ENCODE assay signal across 25 cellular contexts in genomic region chrX:48976086-48976485, GRCh38. TPM values are rescaled to one million over a fixed set of nuclear protein-coding genes. Genes with fewer than 3 reads are reported as not detected.
DNase-seq lines count a peak whose midpoint lies in the region; ATAC-seq, FAIRE-seq and TF ChIP-seq lines count a peak whose summit lies in the region.
"Had no signal": no experiment of that assay in that cellular context is flagged by ENCODE, and none has a peak within 500 bp of the region (broad histone marks: within the 10 kb centered on the region; RNA-seq: fewer than 3 reads in every experiment).

No MANE protein-coding gene starts in this region.

- no peak for TF ChIP-seq POLR2A in K562 (conservative IDR thresholded peaks at IDR 0.05)

- no peaks in the 10 kb centered on the region for H3K9me1 ChIP-seq in K562 (ENCODE audit: control insufficient read depth, insufficient read depth, low read length)

- CTCF ChIA-PET in K562 (lab: Yijun Ruan, JAX; ENCODE audit: low intra/inter-chr PET ratio) = no interaction called here

- intact Hi-C loops in K562 (cut with micrococcal nuclease) = no loop called here

- TF ChIP-seq CTCF in K562 (IDR thresholded peaks at IDR 0.05 in 2 of 3, conservative IDR thresholded peaks at IDR 0.05 in 1 of 3; ENCODE audit: insufficient read depth in 2 of 3, low read depth in 1 of 3, low read length in 3 of 3) = no peak

- H3K4me3 ChIP-seq in K562 = no peak overlapping the region
- H3K4me3 ChIP-seq: BLaER1, MG63 had no signal

- H3K27ac ChIP-seq in K562 (ENCODE audit: extremely low read depth, low read depth, low read length) = no peak overlapping the region
- H3K27ac ChIP-seq: 22Rv1, BLaER1 had no signal

- H3K27me3 ChIP-seq in K562 (ENCODE audit: control insufficient read depth in 2 of 2, insufficient read depth in 2 of 2, low read length in 2 of 2) = no peaks in the 10 kb centered on the region
- H3K27me3 ChIP-seq: MG63 had no signal

- ATAC-seq in activated naive CD4-positive, alpha-beta T cell treated with anti-CD3 and anti-CD28 coated beads, Interleukin-2, amount 50 U/mL, for 72 hours = no peak
- ATAC-seq in K562 (no peak), HG02798 (IDR thresholded peaks at IDR 0.05; ENCODE audit: poor library complexity, unreplicated experiment) (no peak)

- H2AFZ ChIP-seq in K562 (ENCODE audit: low read depth, low read length) = no peak overlapping the region

- BruUV-seq in K562 (replicated peaks; lab: Mats Ljungman, UMichigan) = no TSS peak

- peak overlapping the region; percentile 48 to 60 for H3K27ac Mint-ChIP-seq in activated naive CD4-positive, alpha-beta T cell treated with anti-CD3 and anti-CD28 coated beads, Interleukin-2, amount 50 U/mL, for 72 hours
- H3K27ac Mint-ChIP-seq: CD4-positive, alpha-beta T cell; IgD-negative memory B cell had no signal

- no peak overlapping the region for H3K4me2 ChIP-seq in K562 (ENCODE audit: insufficient read depth, low read length)
- H3K4me2 ChIP-seq: BLaER1 had no signal

- in situ Hi-C loops in K562 (cut with MboI) = loop anchor here (10.0 kb wide), 1 partner anchor 129 kb away; no protein-coding TSS in a partner anchor

- H3K9me3 ChIP-seq in K562 (replicated peaks; ENCODE audit: control insufficient read depth, insufficient read depth, low read depth, low read length) = no peaks in the 10 kb centered on the region
- H3K9me3 ChIP-seq: BLaER1, MG63 had no signal

- no peak for TF ChIP-seq EP300 in K562 (IDR thresholded peaks at IDR 0.05; ENCODE audit: low read length)

- peaks cover 37% of the 10 kb centered on the region; the same call in 2 of the 3 replicates for H3K36me3 ChIP-seq in K562 (ENCODE audit: control insufficient read depth, insufficient read depth, low read length)
- H3K36me3 ChIP-seq: MG63 had no signal

- H3K79me2 ChIP-seq in K562 (ENCODE audit: control insufficient read depth, insufficient read depth, low read length) = no peaks in the 10 kb centered on the region

- peaks cover 0 to 8% of the 10 kb centered on the region in 2 donors for H3K36me3 Mint-ChIP-seq in activated naive CD4-positive, alpha-beta T cell treated with anti-CD3 and anti-CD28 coated beads, Interleukin-2, amount 50 U/mL, for 72 hours
- H3K36me3 Mint-ChIP-seq: IgD-negative memory B cell had no signal

- DNase-seq in SKM-1 treated with dmso at 0.1 percent for 144 hours (lab: John Stamatoyannopoulos, UW; ENCODE audit: unreplicated experiment) (peak; percentile 0), SKM-1 (lab: John Stamatoyannopoulos, UW; ENCODE audit: unreplicated experiment) (no peak), K562 (ENCODE audit: extremely low read depth in 1 of 4, low spot score in 3 of 4) (no peak), NCI-H2029 (lab: John Stamatoyannopoulos, UW) (no peak), NCI-H2107 treated with DMSO at 0.1 percent for 48 hours (lab: John Stamatoyannopoulos, UW; ENCODE audit: unreplicated experiment) (no peak)
- DNase-seq in activated naive CD4-positive, alpha-beta T cell treated with anti-CD3 and anti-CD28 coated beads, Interleukin-2, amount 50 U/mL, for 72 hours (ENCODE audit: low spot score in 2 of 2) = no peak
- DNase-seq in activated naive CD4-positive, alpha-beta T cell treated with Interleukin-2 at 50 U/mL for 16 hours = no peak
- DNase-seq: ACHN; CD4-positive, alpha-beta T cell; COR-L47; DMS 273 treated with DMSO at 0.1 percent for 48 hours; DMS79 treated with DMSO at 0.1 percent for 48 hours; MG63; NCI-H1048; NCI-H1436; NCI-H187 treated with DMSO at 0.1 percent for 48 hours; NCI-H2227 treated with DMSO at 0.1 percent for 48 hours; NCI-H510A treated with DMSO at 0.1 percent for 48 hours; NCI-H774 had no signal

- POLR2A ChIA-PET in K562 (lab: Yijun Ruan, JAX) = no interaction called here

- no peak for FAIRE-seq in K562 (lab: Jason Lieb, UNC)
- FAIRE-seq: H54, RCC 7860 had no signal

- TF ChIP-seq RAD21 in K562 (CRISPR knock-in tag; conservative IDR thresholded peaks at IDR 0.05 in 1 of 2, IDR thresholded peaks at IDR 0.05 in 1 of 2) = no peak

- no peaks in the 10 kb centered on the region for H4K20me1 ChIP-seq in K562 (replicated peaks; ENCODE audit: control insufficient read depth, insufficient read depth, low read length)

- 72% methylated on average over 2 of the region's 6 CpGs for WGBS in K562 (ENCODE audit: insufficient coverage, low coverage, missing lambda C conversion rate)

- 0 out of 4 replicates have a peak overlapping the region, but pooled peaks of 1 of the 2 experiments have one; percentile 7 for H3K9ac ChIP-seq in K562 (ENCODE audit: insufficient read depth in 1 of 2, low read depth in 2 of 2, low read length in 2 of 2)
- H3K9ac ChIP-seq: BLaER1 had no signal

- peaks cover 15 to 20% of the 10 kb centered on the region in 2 experiments; a peak in 4 of 5 replicates for H3K4me1 ChIP-seq in K562 (replicated peaks in 1 of 2; ENCODE audit: control insufficient read depth in 2 of 2, insufficient read depth in 2 of 2, low read length in 2 of 2)

- H3K9me3 Mint-ChIP-seq in activated naive CD4-positive, alpha-beta T cell treated with anti-CD3 and anti-CD28 coated beads, Interleukin-2, amount 50 U/mL, for 72 hours = no peaks in the 10 kb centered on the region
- H3K9me3 Mint-ChIP-seq: CD4-positive, alpha-beta T cell; IgD-negative memory B cell had no signal

RNA-seq across cellular contexts. Expression of gene KCND1, which starts 4.4 kb away (rescaled TPM):
- total RNA-seq in activated naive CD4-positive, alpha-beta T cell treated with anti-CD3 and anti-CD28 coated beads, Interleukin-2, amount 50 U/mL, for 72 hours = 10 to 100 TPM in 1 of 2 donors, 1 to 10 TPM in 1; 4.9 to 15.5 TPM
- total RNA-seq in K562 (2011; cell fraction: chromatin; rRNA removed; ENCODE audit: low replicate concordance) = 6.1 and 10.2 TPM in 2 replicates
- total RNA-seq in K562 (2011; cell fraction: nucleolus; rRNA removed) = 3.3 and 3.7 TPM in 2 replicates
- 4.0 and 5.6 TPM in 2 replicates for total RNA-seq in K562 (2011; cell fraction: nucleoplasm; rRNA removed)
- total RNA-seq in K562 (2014; rRNA removed) = 0.20 TPM in 1 of 2 replicates, not detected in the other
- total RNA-seq in K562 (2014; rRNA removed; fragmentation: Illumina TruSeq; extraction: Trizol) = 0.16 and 0.22 TPM in 2 replicates
- 0.19 and 0.36 TPM in 2 replicates for total RNA-seq in K562 (2015; rRNA removed; fragmentation: Illumina TruSeq; extraction: Trizol)
- 0.75 and 0.83 TPM in 2 replicates for total RNA-seq in K562 (2021)
- 0.42 and 0.72 TPM in 2 replicates for polyA plus RNA-seq in K562 (2011; rRNA removed)
- 0.31 and 0.49 TPM in 2 replicates for polyA plus RNA-seq in K562 (2011; cell fraction: cytosol; rRNA removed)
- polyA plus RNA-seq in K562 (2011; cell fraction: nucleus; rRNA removed) = 5.4 and 6.7 TPM in 2 replicates
- polyA plus RNA-seq in K562 (2012) = 0.76 and 3.4 TPM in 2 replicates
- 0.78 and 0.83 TPM in 2 replicates for polyA plus RNA-seq in K562 (2014; fragmentation: Illumina TruSeq; extraction: Trizol)
- under 1 TPM; 0.06 to 0.14 TPM for polyA plus RNA-seq in K562 (2014; fragmentation: Nextera tagmentation; extraction: Ambion mirVana)
- polyA plus RNA-seq in K562 (2014; rRNA removed) = 0.39 and 0.60 TPM in 2 replicates
- 0.32 and 0.51 TPM in 2 replicates for polyA minus RNA-seq in K562 (2011; rRNA and poly(A)+ RNA removed)
- 0.48 TPM in 1 of 2 replicates, not detected in the other for polyA minus RNA-seq in K562 (2011; cell fraction: cytosol; rRNA and poly(A)+ RNA removed)
- 0.67 and 1.00 TPM in 2 replicates for polyA minus RNA-seq in K562 (2011; cell fraction: nucleus; rRNA and poly(A)+ RNA removed)

RNA-seq across cellular contexts. Expression of gene OTUD5, which starts 18.7 kb away (rescaled TPM):
- total RNA-seq in activated naive CD4-positive, alpha-beta T cell treated with anti-CD3 and anti-CD28 coated beads, Interleukin-2, amount 50 U/mL, for 72 hours = 10 to 100 TPM; 76.8 to 82.4 TPM
- 120 and 216 TPM in 2 replicates for total RNA-seq in K562 (2011; cell fraction: chromatin; rRNA removed; ENCODE audit: low replicate concordance)
- total RNA-seq in K562 (2011; cell fraction: nucleolus; rRNA removed) = 104 TPM in 2 replicates
- 75.4 and 94.3 TPM in 2 replicates for total RNA-seq in K562 (2011; cell fraction: nucleoplasm; rRNA removed)
- total RNA-seq in K562 (2014; rRNA removed) (59.0 and 62.6 TPM in 2 replicates), K562 (2014; rRNA removed; fragmentation: Illumina TruSeq; extraction: Trizol) (34.1 and 37.5 TPM in 2 replicates), K562 (2015; rRNA removed; fragmentation: Illumina TruSeq; extraction: Trizol) (38.3 and 38.7 TPM in 2 replicates), K562 (2021) (87.0 and 93.0 TPM in 2 replicates)
- polyA plus RNA-seq in K562 (2011; rRNA removed) (97.4 and 102 TPM in 2 replicates), K562 (2014; fragmentation: Illumina TruSeq; extraction: Trizol) (86.9 and 99.8 TPM in 2 replicates), K562 (2014; fragmentation: Nextera tagmentation; extraction: Ambion mirVana) (1 to 10 TPM; 3.6 to 5.5 TPM), K562 (2014; rRNA removed) (80.4 and 87.7 TPM in 2 replicates)
- polyA plus RNA-seq in K562 (2011; cell fraction: cytosol; rRNA removed) = 65.4 and 83.9 TPM in 2 replicates
- polyA plus RNA-seq in K562 (2011; cell fraction: nucleus; rRNA removed) = 206 and 253 TPM in 2 replicates
- 78.2 and 87.9 TPM in 2 replicates for polyA plus RNA-seq in K562 (2012)
- polyA minus RNA-seq in K562 (2011; rRNA and poly(A)+ RNA removed) = 73.1 and 111 TPM in 2 replicates
- 52.2 and 59.6 TPM in 2 replicates for polyA minus RNA-seq in K562 (2011; cell fraction: cytosol; rRNA and poly(A)+ RNA removed)
- polyA minus RNA-seq in K562 (2011; cell fraction: nucleus; rRNA and poly(A)+ RNA removed) = 25.6 and 31.1 TPM in 2 replicates

RNA-seq across cellular contexts. Expression of gene GRIPAP1, which starts 26.0 kb away (rescaled TPM):
- total RNA-seq in activated naive CD4-positive, alpha-beta T cell treated with anti-CD3 and anti-CD28 coated beads, Interleukin-2, amount 50 U/mL, for 72 hours = 100 to 1,000 TPM in 1 of 2 donors, 10 to 100 TPM in 1; 92.3 to 140 TPM
- 195 and 197 TPM in 2 replicates for total RNA-seq in K562 (2011; cell fraction: chromatin; rRNA removed; ENCODE audit: low replicate concordance)
- total RNA-seq in K562 (2011; cell fraction: nucleolus; rRNA removed) = 52.9 and 55.0 TPM in 2 replicates
- total RNA-seq in K562 (2011; cell fraction: nucleoplasm; rRNA removed) = 112 and 180 TPM in 2 replicates
- total RNA-seq in K562 (2014; rRNA removed) (21.7 and 24.0 TPM in 2 replicates), K562 (2014; rRNA removed; fragmentation: Illumina TruSeq; extraction: Trizol) (15.3 and 16.2 TPM in 2 replicates), K562 (2015; rRNA removed; fragmentation: Illumina TruSeq; extraction: Trizol) (18.4 and 20.8 TPM in 2 replicates), K562 (2021) (27.4 and 37.5 TPM in 2 replicates)
- polyA plus RNA-seq in K562 (2011; rRNA removed) (28.8 and 31.9 TPM in 2 replicates), K562 (2014; fragmentation: Illumina TruSeq; extraction: Trizol) (27.3 and 31.0 TPM in 2 replicates), K562 (2014; fragmentation: Nextera tagmentation; extraction: Ambion mirVana) (1 to 10 TPM; 4.1 to 4.6 TPM), K562 (2014; rRNA removed) (41.6 and 42.4 TPM in 2 replicates)
- 15.3 and 19.5 TPM in 2 replicates for polyA plus RNA-seq in K562 (2011; cell fraction: cytosol; rRNA removed)
- polyA plus RNA-seq in K562 (2011; cell fraction: nucleus; rRNA removed) = 159 and 162 TPM in 2 replicates
- polyA plus RNA-seq in K562 (2012) = 26.9 and 43.0 TPM in 2 replicates
- polyA minus RNA-seq in K562 (2011; rRNA and poly(A)+ RNA removed) = 26.0 and 41.0 TPM in 2 replicates
- 7.2 and 8.1 TPM in 2 replicates for polyA minus RNA-seq in K562 (2011; cell fraction: cytosol; rRNA and poly(A)+ RNA removed)
- polyA minus RNA-seq in K562 (2011; cell fraction: nucleus; rRNA and poly(A)+ RNA removed) = 21.1 and 50.1 TPM in 2 replicates

RNA-seq across cellular contexts. Expression of gene PIM2, which starts 57.3 kb away (rescaled TPM):
- total RNA-seq in activated naive CD4-positive, alpha-beta T cell treated with anti-CD3 and anti-CD28 coated beads, Interleukin-2, amount 50 U/mL, for 72 hours = 100 to 1,000 TPM; 264 to 357 TPM
- 237 and 416 TPM in 2 replicates for total RNA-seq in K562 (2011; cell fraction: chromatin; rRNA removed; ENCODE audit: low replicate concordance)
- 275 and 304 TPM in 2 replicates for total RNA-seq in K562 (2011; cell fraction: nucleolus; rRNA removed)
- total RNA-seq in K562 (2011; cell fraction: nucleoplasm; rRNA removed) = 289 and 300 TPM in 2 replicates
- total RNA-seq in K562 (2014; rRNA removed) (110 and 140 TPM in 2 replicates), K562 (2014; rRNA removed; fragmentation: Illumina TruSeq; extraction: Trizol) (101 and 103 TPM in 2 replicates), K562 (2015; rRNA removed; fragmentation: Illumina TruSeq; extraction: Trizol) (104 and 108 TPM in 2 replicates), K562 (2021) (138 and 147 TPM in 2 replicates)
- polyA plus RNA-seq in K562 (2011; rRNA removed) (161 and 197 TPM in 2 replicates), K562 (2014; fragmentation: Illumina TruSeq; extraction: Trizol) (187 and 191 TPM in 2 replicates), K562 (2014; fragmentation: Nextera tagmentation; extraction: Ambion mirVana) (10 to 100 TPM; 67.6 to 91.4 TPM), K562 (2014; rRNA removed) (101 and 102 TPM in 2 replicates)
- 177 and 205 TPM in 2 replicates for polyA plus RNA-seq in K562 (2011; cell fraction: cytosol; rRNA removed)
- 230 and 303 TPM in 2 replicates for polyA plus RNA-seq in K562 (2011; cell fraction: nucleus; rRNA removed)
- polyA plus RNA-seq in K562 (2012) = 122 and 192 TPM in 2 replicates
- polyA minus RNA-seq in K562 (2011; rRNA and poly(A)+ RNA removed) = 101 and 109 TPM in 2 replicates
- polyA minus RNA-seq in K562 (2011; cell fraction: cytosol; rRNA and poly(A)+ RNA removed) = 72.5 and 90.1 TPM in 2 replicates
- polyA minus RNA-seq in K562 (2011; cell fraction: nucleus; rRNA and poly(A)+ RNA removed) = 79.4 and 90.6 TPM in 2 replicates
